In the genomic region with DNA sequence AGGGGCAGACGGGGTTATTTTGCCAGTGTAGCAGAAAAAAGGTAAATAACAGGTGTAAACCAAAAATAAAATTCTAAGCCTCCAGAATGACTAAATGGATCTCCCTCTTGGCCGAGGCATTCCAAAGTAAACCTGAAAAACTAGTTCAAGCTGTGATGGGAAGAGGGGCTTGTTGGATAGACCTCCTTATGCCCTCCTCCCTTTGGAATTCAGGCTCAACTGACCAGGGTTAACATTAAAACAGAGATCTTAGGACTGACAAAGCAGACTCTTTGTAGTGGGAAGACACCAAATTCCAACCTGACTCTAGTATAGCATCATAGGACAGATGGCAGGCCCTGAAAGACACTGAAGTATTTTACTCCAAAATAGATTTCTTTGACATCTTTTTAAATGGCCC, we compare ENCODE assay signal across 17 cellular contexts.
"Had no signal": no experiment of that assay in that cellular context is flagged by ENCODE, and none has a peak within 500 bp of the region (broad histone marks: within the 10 kb centered on the region; RNA-seq: fewer than 3 reads in every experiment).

No MANE protein-coding gene starts in this region.

- H3K27ac Mint-ChIP-seq: activated CD4-positive, alpha-beta memory T cell treated with anti-CD3 and anti-CD28 coated beads for 36 hours; activated CD4-positive, alpha-beta T cell treated with anti-CD3 and anti-CD28 coated beads for 36 hours; activated CD8-positive, alpha-beta memory T cell treated with anti-CD3 and anti-CD28 coated beads, Interleukin-2, amount 10 ng/mL, durations not matched to agents 7 days and 5 days; activated naive CD8-positive, alpha-beta T cell; T-helper 2 cell treated with Interferon-gamma antibody and Interleukin-4, amounts not matched to agents 5 μg/mL and 100 μg/mL, for 36 hours had no signal

- DNase-seq: activated CD4-positive, alpha-beta memory T cell treated with anti-CD3 and anti-CD28 coated beads for 36 hours; activated CD4-positive, alpha-beta T cell treated with anti-CD3 and anti-CD28 coated beads for 36 hours; activated CD8-positive, alpha-beta memory T cell treated with anti-CD3 and anti-CD28 coated beads, Interleukin-2, amount 10 ng/mL, durations not matched to agents 7 days and 5 days; cerebellar nuclear complex; cortex of kidney; hypothalamus; left cardiac atrium; lower lobe of right lung; midbrain; stimulated activated CD4-positive, alpha-beta T cell treated with anti-CD3 and anti-CD28 coated beads, Interleukin-2, amount 100 ng/mL, for 24 hours; stimulated activated naive CD8-positive, alpha-beta T cell treated with anti-CD3 and anti-CD28 coated beads, Interleukin-15, Interleukin-2, amounts not matched to agents 100 U/mL and 50 U/mL, for 24 hours; substantia nigra; tibial artery; uterus had no signal

- H3K27me3 Mint-ChIP-seq: activated CD4-positive, alpha-beta memory T cell treated with anti-CD3 and anti-CD28 coated beads for 36 hours; activated CD4-positive, alpha-beta T cell treated with anti-CD3 and anti-CD28 coated beads for 36 hours; activated naive CD8-positive, alpha-beta T cell had no signal

- H3K27me3 ChIP-seq: right atrium auricular region, uterus had no signal

- H3K36me3 Mint-ChIP-seq: activated CD4-positive, alpha-beta memory T cell treated with anti-CD3 and anti-CD28 coated beads for 36 hours; activated CD8-positive, alpha-beta memory T cell treated with anti-CD3 and anti-CD28 coated beads, Interleukin-2, amount 10 ng/mL, durations not matched to agents 7 days and 5 days; activated naive CD8-positive, alpha-beta T cell had no signal

- H3K9me3 ChIP-seq: lower lobe of right lung, right atrium auricular region, tibial artery, uterus had no signal

- H3K36me3 ChIP-seq: lower lobe of right lung, right atrium auricular region, tibial artery, uterus had no signal

- H3K4me1 ChIP-seq: lower lobe of right lung, right atrium auricular region, tibial artery, uterus had no signal

- H3K9me3 Mint-ChIP-seq: activated CD4-positive, alpha-beta memory T cell treated with anti-CD3 and anti-CD28 coated beads for 36 hours had no signal

- ATAC-seq: activated CD4-positive, alpha-beta T cell treated with anti-CD3 and anti-CD28 coated beads for 36 hours; activated CD8-positive, alpha-beta memory T cell treated with anti-CD3 and anti-CD28 coated beads, Interleukin-2, amount 10 ng/mL, durations not matched to agents 7 days and 5 days; left cardiac atrium; lower lobe of right lung; stimulated activated naive CD8-positive, alpha-beta T cell treated with anti-CD3 and anti-CD28 coated beads, Interleukin-15, Interleukin-2, amounts not matched to agents 100 U/mL and 50 U/mL, for 24 hours had no signal

- H3K4me3 ChIP-seq: lower lobe of right lung, right atrium auricular region, tibial artery, uterus had no signal

- H3K27ac ChIP-seq: lower lobe of right lung, right atrium auricular region, tibial artery, uterus had no signal

- H3K4me3 Mint-ChIP-seq: activated CD4-positive, alpha-beta memory T cell treated with anti-CD3 and anti-CD28 coated beads for 36 hours; activated CD4-positive, alpha-beta T cell treated with anti-CD3 and anti-CD28 coated beads for 36 hours; activated CD8-positive, alpha-beta memory T cell treated with anti-CD3 and anti-CD28 coated beads, Interleukin-2, amount 10 ng/mL, durations not matched to agents 7 days and 5 days; activated naive CD8-positive, alpha-beta T cell; T-helper 2 cell treated with Interferon-gamma antibody and Interleukin-4, amounts not matched to agents 5 μg/mL and 100 μg/mL, for 36 hours had no signal

- H3K4me1 Mint-ChIP-seq: activated CD8-positive, alpha-beta memory T cell treated with anti-CD3 and anti-CD28 coated beads, Interleukin-2, amount 10 ng/mL, durations not matched to agents 7 days and 5 days had no signal
